Comparison of ENCODE assay signal across 8 cellular contexts in the genomic region with DNA sequence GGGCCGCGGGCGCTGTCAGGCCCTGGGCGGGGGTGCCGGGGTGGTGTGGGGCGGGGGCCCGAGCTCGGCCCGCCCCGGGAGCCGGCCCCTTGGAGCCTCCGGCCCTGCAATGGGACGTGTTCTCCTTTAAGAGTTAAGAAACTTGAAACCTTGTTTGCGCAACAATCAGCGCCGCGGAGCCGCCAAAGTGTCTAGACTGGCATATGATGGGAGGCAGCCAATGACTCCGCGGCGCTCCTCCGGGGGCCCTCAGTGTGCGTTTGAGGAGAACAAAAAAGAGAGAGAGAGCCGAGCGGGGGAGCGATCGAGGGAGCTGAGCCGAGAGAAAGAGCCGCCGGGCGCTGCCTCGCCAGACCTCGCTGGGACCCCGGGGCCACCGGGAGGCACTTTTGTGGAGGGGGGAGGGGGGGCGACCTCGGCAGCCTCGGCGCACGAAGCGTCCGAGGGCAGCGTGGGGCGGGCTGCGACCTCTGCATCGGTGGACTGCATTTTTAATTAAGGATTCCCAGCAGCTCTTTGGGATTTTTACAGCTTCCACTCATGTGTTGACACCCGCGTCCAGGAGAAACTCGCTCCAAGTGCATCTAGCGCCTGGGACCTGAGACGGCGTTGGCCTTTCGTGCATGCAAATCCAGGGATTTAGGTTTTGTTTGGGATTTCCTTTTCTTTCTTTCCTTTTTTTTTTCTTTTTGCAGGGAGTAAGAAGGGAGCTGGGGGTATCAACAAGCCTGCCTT.
DNase-seq lines count a peak whose midpoint lies in the region; ATAC-seq lines count a peak whose summit lies in the region.

A gene (plus strand): TSS at position 202 of the 735 bp plus-strand sequence. CDS start 1,023 bp downstream, outside the sequence.

- ATAC-seq in HG03432 (IDR thresholded peaks at IDR 0.05; ENCODE audit: unreplicated experiment) (peak; percentile 30), GM21515 (IDR thresholded peaks at IDR 0.05; ENCODE audit: unreplicated experiment) (no peak)

- peak; percentile 85 for DNase-seq in DMS79 (lab: John Stamatoyannopoulos, UW)
- DNase-seq in NCI-H748 (lab: John Stamatoyannopoulos, UW; ENCODE audit: unreplicated experiment) = peak; percentile 96
- peak; percentile 73 for DNase-seq in activated CD4-positive, alpha-beta T cell treated with anti-CD3 and anti-CD28 coated beads, Interleukin-2, amount 50 U/mL, for 1 hour
- peak; percentile 98 for DNase-seq in dedifferentiated amniotic fluid mesenchymal stem cell (ENCODE audit: extremely low spot score)
- peak; percentile 100 for DNase-seq in left kidney (ENCODE audit: low read depth, low spot score)
- DNase-seq in stimulated activated CD4-positive, alpha-beta T cell treated with anti-CD3 and anti-CD28 coated beads, Interleukin-1b, Interleukin-23, amount 100 ng/mL, for 24 hours (ENCODE audit: low read depth in 4 of 4, low spot score in 1 of 4) = peak; percentile 26 to 65 (median 42)

Comparison
In these comparisons a context has a peak if more than half of its experiments do, and no peak if none do; other contexts are left out.
1. DNase-seq: peak in every context shown above with its lines; median percentile 100 in left kidney; 98 in dedifferentiated amniotic fluid mesenchymal stem cell; 96 in NCI-H748; 85 in DMS79; 73 in activated CD4-positive, alpha-beta T cell treated with anti-CD3 and anti-CD28 coated beads, Interleukin-2, amount 50 U/mL, for 1 hour; 42 in stimulated activated CD4-positive, alpha-beta T cell treated with anti-CD3 and anti-CD28 coated beads, Interleukin-1b, Interleukin-23, amount 100 ng/mL, for 24 hours.